In the genomic region with DNA sequence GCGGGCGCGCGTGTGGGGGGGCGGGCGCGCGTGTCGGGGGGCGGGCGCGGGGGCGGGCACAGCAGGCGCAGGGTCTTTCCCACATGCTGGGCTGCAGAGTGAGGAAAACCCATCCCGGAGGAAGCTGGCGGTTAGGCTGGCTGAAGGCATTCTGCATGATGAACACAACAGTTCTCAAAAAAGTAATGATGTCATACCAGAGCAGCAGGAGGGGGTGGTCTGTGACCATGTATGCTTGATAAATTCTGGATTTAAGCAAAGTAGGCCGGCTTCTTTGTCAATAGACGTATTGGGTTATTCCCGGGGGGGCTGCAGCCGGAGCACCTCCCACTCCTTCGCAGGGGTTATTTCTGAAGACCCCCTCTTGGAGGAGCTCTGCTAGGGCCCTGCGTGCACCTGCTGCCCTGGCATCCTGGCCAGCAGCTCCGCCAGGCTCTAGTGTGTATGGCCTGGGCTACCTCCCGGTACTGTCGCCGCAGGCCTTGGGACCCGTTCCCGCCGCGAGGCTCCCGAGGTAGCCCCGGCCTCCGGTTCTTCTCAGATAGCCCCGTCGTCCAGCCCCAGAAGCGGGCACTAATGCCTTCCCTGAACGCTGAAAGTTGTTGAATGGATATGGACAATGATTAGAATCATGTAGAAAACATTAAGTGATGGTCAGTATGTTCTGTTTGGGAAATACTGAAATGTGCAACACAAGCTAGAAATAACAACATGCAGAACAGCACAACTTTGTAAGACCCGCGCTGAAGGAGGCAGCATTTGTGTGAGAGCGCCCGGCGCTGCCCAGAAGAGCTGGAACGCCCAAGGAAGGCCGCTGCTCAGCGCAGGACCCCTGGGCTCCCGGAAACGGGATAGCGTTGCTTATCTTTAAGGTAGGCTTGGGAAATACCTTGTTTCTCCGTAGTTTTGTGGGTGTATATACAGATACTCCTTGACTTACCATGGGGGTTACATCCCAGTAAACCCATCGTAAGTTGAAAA, we compare ENCODE assay signal across 8 cellular contexts.
DNase-seq lines count a peak whose midpoint lies in the region; ATAC-seq lines count a peak whose summit lies in the region.

No MANE protein-coding gene starts in this region.

- no peaks in the 10 kb centered on the region for H3K36me3 ChIP-seq in skeletal muscle tissue (ENCODE audit: control insufficient read depth in 3 of 3, insufficient read depth in 3 of 3, low read length in 3 of 3)

- H3K4me3 ChIP-seq in skeletal muscle tissue (ENCODE audit: low read length in 3 of 3): peak overlapping the region; percentile 56 to 83 (median 81)

- peaks cover 5 to 16% (median 9%) of the 10 kb centered on the region in 3 donors for H3K4me1 ChIP-seq in skeletal muscle tissue (ENCODE audit: control insufficient read depth in 3 of 3, insufficient read depth in 3 of 3, low read length in 3 of 3)

- peak overlapping the region; percentile 73 for H3K27ac ChIP-seq in skeletal muscle tissue (ENCODE audit: low read depth, low read length)

- H3K9ac ChIP-seq in skeletal muscle tissue (ENCODE audit: low read depth in 1 of 3, low read length in 3 of 3): peak overlapping the region; percentile 72 to 84 (median 81)

- no peaks in the 10 kb centered on the region for H3K27me3 ChIP-seq in skeletal muscle tissue (ENCODE audit: control insufficient read depth in 3 of 3, insufficient read depth in 3 of 3, low read length in 3 of 3)

- DNase-seq in EH (ENCODE audit: low read depth) (peak; percentile 57), NCI-H345 (lab: John Stamatoyannopoulos, UW) (peak; percentile 64), brain pericyte (ENCODE audit: low read depth, low spot score) (peak; percentile 15), islet precursor cell (peak; percentile 35), NCI-H1436 treated with DMSO at 0.1 percent for 48 hours (lab: John Stamatoyannopoulos, UW) (no peak), SW 1271 (lab: John Stamatoyannopoulos, UW) (no peak)

- H3K9me3 ChIP-seq in skeletal muscle tissue (ENCODE audit: control insufficient read depth in 3 of 3, low read length in 3 of 3): no peaks in the 10 kb centered on the region

- peak; percentile 21 for ATAC-seq in GM21786 (IDR thresholded peaks at IDR 0.05; ENCODE audit: unreplicated experiment)

Comparison
In these comparisons a context has a peak if more than half of its experiments do, and no peak if none do; other contexts are left out.
1. DNase-seq: peak in EH (single experiment), NCI-H345 (single experiment), brain pericyte (single experiment) and islet precursor cell (single experiment); none in NCI-H1436 treated with DMSO at 0.1 percent for 48 hours (single experiment) and SW 1271 (0 of 2).